Comparison of ENCODE assay signal across 40 cellular contexts in the genomic region with DNA sequence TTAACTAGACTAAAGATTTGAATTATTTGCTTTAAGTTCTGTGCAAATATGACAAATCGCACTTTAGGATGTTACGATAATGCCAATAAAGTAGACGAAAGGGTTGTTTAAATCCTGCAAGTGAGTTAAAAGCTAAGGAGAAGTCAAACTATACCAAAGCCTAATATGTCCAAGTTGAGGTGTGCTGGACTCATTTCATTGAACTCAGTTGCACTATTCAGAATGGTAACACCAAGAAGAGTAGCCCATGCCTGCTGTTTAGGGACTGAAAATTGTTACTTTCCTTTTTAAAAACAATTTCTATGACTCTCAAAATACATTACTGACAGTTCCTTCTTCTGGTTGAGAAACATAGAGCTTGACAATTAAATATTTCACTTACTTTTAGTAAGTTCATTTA.
"Had no signal": no experiment of that assay in that cellular context is flagged by ENCODE, and none has a peak within 500 bp of the region (broad histone marks: within the 10 kb centered on the region; RNA-seq: fewer than 3 reads in every experiment).

No MANE protein-coding gene starts in this region.

- FAIRE-seq: astrocyte, bronchial epithelial cell had no signal

- H3K36me3 ChIP-seq: adrenal gland, ascending aorta, brain microvascular endothelial cell, breast epithelium, cardiac muscle cell had no signal

- H3K27ac ChIP-seq: adrenal gland, ascending aorta, body of pancreas, brain microvascular endothelial cell, breast epithelium, cardiac muscle cell had no signal

- ATAC-seq: activated naive CD4-positive, alpha-beta T cell treated with anti-CD3 and anti-CD28 coated beads, Interleukin-2, amount 50 U/mL, for 72 hours; activated naive CD8-positive, alpha-beta T cell treated with anti-CD3 and anti-CD28 coated beads, Interleukin-2, amount 50 U/mL, for 24 hours; activated T-cell treated with anti-CD3 and anti-CD28 coated beads, Interleukin-2, amount 50 U/mL, for 4 hours; activated T-cell treated with anti-CD3 and anti-CD28 coated beads, Interleukin-2, amount 50 U/mL, for 72 hours; activated T-helper 17 cell treated with anti-CD3 and anti-CD28 coated beads, Interleukin-2, amount 50 U/mL, for 72 hours; body of pancreas had no signal

- H3K27ac Mint-ChIP-seq: activated naive CD4-positive, alpha-beta T cell treated with anti-CD3 and anti-CD28 coated beads for 36 hours; activated naive CD4-positive, alpha-beta T cell treated with anti-CD3 and anti-CD28 coated beads, Interleukin-2, amount 10 ng/mL, durations not matched to agents 7 days and 5 days; activated naive CD4-positive, alpha-beta T cell treated with anti-CD3 and anti-CD28 coated beads, Interleukin-2, amount 50 U/mL, for 24 hours; activated naive CD4-positive, alpha-beta T cell treated with anti-CD3 and anti-CD28 coated beads, Interleukin-2, amount 50 U/mL, for 72 hours; activated naive CD8-positive, alpha-beta T cell; activated naive CD8-positive, alpha-beta T cell treated with anti-CD3 and anti-CD28 coated beads for 36 hours; activated naive CD8-positive, alpha-beta T cell treated with anti-CD3 and anti-CD28 coated beads, Interleukin-2, amount 10 ng/mL, durations not matched to agents 7 days and 5 days; activated naive CD8-positive, alpha-beta T cell treated with anti-CD3 and anti-CD28 coated beads, Interleukin-2, amount 50 U/mL, for 24 hours; activated T-cell treated with anti-CD3 and anti-CD28 coated beads, Interleukin-2, amount 50 U/mL, for 24 hours; activated T-cell treated with anti-CD3 and anti-CD28 coated beads, Interleukin-2, amount 50 U/mL, for 72 hours; activated T-helper 1 cell treated with anti-CD3 and anti-CD28 coated beads, Interleukin-12 subunit alpha, Interleukin-12 subunit beta, Interleukin-2, Interleukin-4 antibody, amounts not matched to agents 30 ng/mL and 10 ng/mL and 1 ng/mL, durations not matched to agents 14 hours and 24 hours and 36 hours; activated T-helper 17 cell treated with anti-CD3 and anti-CD28 coated beads, Interleukin-2, amount 50 U/mL, for 72 hours; activated T-helper 2 cell treated with anti-CD3 and anti-CD28 coated beads, Interferon-gamma antibody, Interleukin-2, Interleukin-4, amounts not matched to agents 10 μg/mL and 5 μg/mL and 100 μg/mL, durations not matched to agents 14 hours and 24 hours and 36 hours; brain had no signal

- H3K27me3 Mint-ChIP-seq: activated naive CD4-positive, alpha-beta T cell treated with anti-CD3 and anti-CD28 coated beads, Interleukin-2, amount 10 ng/mL, durations not matched to agents 7 days and 5 days; activated naive CD4-positive, alpha-beta T cell treated with anti-CD3 and anti-CD28 coated beads, Interleukin-2, amount 50 U/mL, for 24 hours; activated naive CD8-positive, alpha-beta T cell; activated naive CD8-positive, alpha-beta T cell treated with anti-CD3 and anti-CD28 coated beads for 36 hours; activated naive CD8-positive, alpha-beta T cell treated with anti-CD3 and anti-CD28 coated beads, Interleukin-2, amount 10 ng/mL, durations not matched to agents 7 days and 5 days; activated naive CD8-positive, alpha-beta T cell treated with anti-CD3 and anti-CD28 coated beads, Interleukin-2, amount 50 U/mL, for 24 hours; activated T-cell treated with anti-CD3 and anti-CD28 coated beads, Interleukin-2, amount 50 U/mL, for 24 hours; activated T-helper 17 cell treated with anti-CD3 and anti-CD28 coated beads, Interleukin-2, amount 50 U/mL, for 72 hours; brain; central memory CD8-positive, alpha-beta T cell had no signal

- H3K4me3 ChIP-seq: adrenal gland, ascending aorta, body of pancreas, breast epithelium, cardiac muscle cell had no signal

- H3K27me3 ChIP-seq: adrenal gland, ascending aorta, body of pancreas, brain microvascular endothelial cell, breast epithelium, cardiac muscle cell had no signal

- H3K9me3 ChIP-seq: adrenal gland, ascending aorta, body of pancreas, breast epithelium had no signal

- H3K9me3 Mint-ChIP-seq: activated naive CD4-positive, alpha-beta T cell treated with anti-CD3 and anti-CD28 coated beads for 36 hours; activated naive CD4-positive, alpha-beta T cell treated with anti-CD3 and anti-CD28 coated beads, Interleukin-2, amount 10 ng/mL, durations not matched to agents 7 days and 5 days; activated naive CD4-positive, alpha-beta T cell treated with anti-CD3 and anti-CD28 coated beads, Interleukin-2, amount 50 U/mL, for 72 hours; activated naive CD8-positive, alpha-beta T cell treated with anti-CD3 and anti-CD28 coated beads for 36 hours; activated naive CD8-positive, alpha-beta T cell treated with anti-CD3 and anti-CD28 coated beads, Interleukin-2, amount 10 ng/mL, durations not matched to agents 7 days and 5 days; activated T-cell treated with anti-CD3 and anti-CD28 coated beads, Interleukin-2, amount 50 U/mL, for 24 hours; activated T-cell treated with anti-CD3 and anti-CD28 coated beads, Interleukin-2, amount 50 U/mL, for 4 hours; activated T-helper 1 cell treated with anti-CD3 and anti-CD28 coated beads, Interleukin-12 subunit alpha, Interleukin-12 subunit beta, Interleukin-2, Interleukin-4 antibody, amounts not matched to agents 30 ng/mL and 10 ng/mL and 1 ng/mL, durations not matched to agents 14 hours and 24 hours and 36 hours; activated T-helper 17 cell treated with anti-CD3 and anti-CD28 coated beads, Interleukin-2, amount 50 U/mL, for 72 hours; brain had no signal

- H3K4me1 Mint-ChIP-seq: activated naive CD4-positive, alpha-beta T cell treated with anti-CD3 and anti-CD28 coated beads, Interleukin-2, amount 10 ng/mL, durations not matched to agents 7 days and 5 days; activated naive CD4-positive, alpha-beta T cell treated with anti-CD3 and anti-CD28 coated beads, Interleukin-2, amount 50 U/mL, for 24 hours; activated naive CD8-positive, alpha-beta T cell treated with anti-CD3 and anti-CD28 coated beads for 36 hours; activated naive CD8-positive, alpha-beta T cell treated with anti-CD3 and anti-CD28 coated beads, Interleukin-2, amount 10 ng/mL, durations not matched to agents 7 days and 5 days; activated naive CD8-positive, alpha-beta T cell treated with anti-CD3 and anti-CD28 coated beads, Interleukin-2, amount 50 U/mL, for 24 hours; activated T-helper 17 cell treated with anti-CD3 and anti-CD28 coated beads, Interleukin-2, amount 50 U/mL, for 72 hours; brain; central memory CD8-positive, alpha-beta T cell had no signal

- H3K36me3 Mint-ChIP-seq: activated naive CD4-positive, alpha-beta T cell treated with anti-CD3 and anti-CD28 coated beads, Interleukin-2, amount 10 ng/mL, durations not matched to agents 7 days and 5 days; activated naive CD4-positive, alpha-beta T cell treated with anti-CD3 and anti-CD28 coated beads, Interleukin-2, amount 50 U/mL, for 24 hours; activated naive CD4-positive, alpha-beta T cell treated with anti-CD3 and anti-CD28 coated beads, Interleukin-2, amount 50 U/mL, for 72 hours; activated naive CD8-positive, alpha-beta T cell; activated naive CD8-positive, alpha-beta T cell treated with anti-CD3 and anti-CD28 coated beads for 36 hours; activated naive CD8-positive, alpha-beta T cell treated with anti-CD3 and anti-CD28 coated beads, Interleukin-2, amount 10 ng/mL, durations not matched to agents 7 days and 5 days; brain had no signal

- H3K4me3 Mint-ChIP-seq: activated naive CD4-positive, alpha-beta T cell treated with anti-CD3 and anti-CD28 coated beads for 36 hours; activated naive CD4-positive, alpha-beta T cell treated with anti-CD3 and anti-CD28 coated beads, Interleukin-2, amount 10 ng/mL, durations not matched to agents 7 days and 5 days; activated naive CD4-positive, alpha-beta T cell treated with anti-CD3 and anti-CD28 coated beads, Interleukin-2, amount 50 U/mL, for 24 hours; activated naive CD8-positive, alpha-beta T cell; activated naive CD8-positive, alpha-beta T cell treated with anti-CD3 and anti-CD28 coated beads for 36 hours; activated naive CD8-positive, alpha-beta T cell treated with anti-CD3 and anti-CD28 coated beads, Interleukin-2, amount 10 ng/mL, durations not matched to agents 7 days and 5 days; activated naive CD8-positive, alpha-beta T cell treated with anti-CD3 and anti-CD28 coated beads, Interleukin-2, amount 50 U/mL, for 24 hours; activated T-cell treated with anti-CD3 and anti-CD28 coated beads, Interleukin-2, amount 50 U/mL, for 24 hours; activated T-cell treated with anti-CD3 and anti-CD28 coated beads, Interleukin-2, amount 50 U/mL, for 4 hours; activated T-cell treated with anti-CD3 and anti-CD28 coated beads, Interleukin-2, amount 50 U/mL, for 72 hours; activated T-helper 1 cell treated with anti-CD3 and anti-CD28 coated beads, Interleukin-12 subunit alpha, Interleukin-12 subunit beta, Interleukin-2, Interleukin-4 antibody, amounts not matched to agents 30 ng/mL and 10 ng/mL and 1 ng/mL, durations not matched to agents 14 hours and 24 hours and 36 hours; activated T-helper 17 cell treated with anti-CD3 and anti-CD28 coated beads, Interleukin-2, amount 50 U/mL, for 72 hours; brain; central memory CD8-positive, alpha-beta T cell had no signal

- H3K4me1 ChIP-seq: adrenal gland, ascending aorta, breast epithelium had no signal

- DNase-seq: activated effector memory CD4-positive, alpha-beta T cell treated with anti-CD3 and anti-CD28 coated beads, Interleukin-2, amount 50 U/mL, for 16 hours; activated effector memory CD4-positive, alpha-beta T cell treated with Interleukin-2 at 50 U/mL for 16 hours; activated gamma-delta T cell; activated gamma-delta T cell treated with Interleukin-2 at 50 U/mL for 16 hours; activated naive CD4-positive, alpha-beta T cell; activated naive CD4-positive, alpha-beta T cell treated with anti-CD3 and anti-CD28 coated beads for 36 hours; activated naive CD4-positive, alpha-beta T cell treated with anti-CD3 and anti-CD28 coated beads, Interleukin-2, amount 10 ng/mL, durations not matched to agents 7 days and 5 days; activated naive CD4-positive, alpha-beta T cell treated with anti-CD3 and anti-CD28 coated beads, Interleukin-2, amount 50 U/mL, for 16 hours; activated naive CD4-positive, alpha-beta T cell treated with Interleukin-2 at 50 U/mL for 16 hours; activated naive CD8-positive, alpha-beta T cell treated with anti-CD3 and anti-CD28 coated beads for 36 hours; activated naive CD8-positive, alpha-beta T cell treated with anti-CD3 and anti-CD28 coated beads, Interleukin-2, amount 10 ng/mL, durations not matched to agents 7 days and 5 days; activated naive CD8-positive, alpha-beta T cell treated with anti-CD3 and anti-CD28 coated beads, Interleukin-2, amount 50 U/mL, for 24 hours; activated T-cell treated with anti-CD3 and anti-CD28 coated beads, Interleukin-2, amount 50 U/mL, for 1 hour; activated T-cell treated with anti-CD3 and anti-CD28 coated beads, Interleukin-2, amount 50 U/mL, for 24 hours; activated T-cell treated with anti-CD3 and anti-CD28 coated beads, Interleukin-2, amount 50 U/mL, for 4 hours; activated T-cell treated with anti-CD3 and anti-CD28 coated beads, Interleukin-2, amount 50 U/mL, for 48 hours; activated T-cell treated with anti-CD3 and anti-CD28 coated beads, Interleukin-2, amount 50 U/mL, for 72 hours; adrenal gland; amniotic stem cell; amygdala; anterior cingulate cortex; aorta; body of pancreas; brain microvascular endothelial cell; caudate nucleus; central memory CD4-positive, alpha-beta T cell; cerebellar nuclear complex had no signal
